1 cellular context compared by ENCODE assay signal in the genomic region with DNA sequence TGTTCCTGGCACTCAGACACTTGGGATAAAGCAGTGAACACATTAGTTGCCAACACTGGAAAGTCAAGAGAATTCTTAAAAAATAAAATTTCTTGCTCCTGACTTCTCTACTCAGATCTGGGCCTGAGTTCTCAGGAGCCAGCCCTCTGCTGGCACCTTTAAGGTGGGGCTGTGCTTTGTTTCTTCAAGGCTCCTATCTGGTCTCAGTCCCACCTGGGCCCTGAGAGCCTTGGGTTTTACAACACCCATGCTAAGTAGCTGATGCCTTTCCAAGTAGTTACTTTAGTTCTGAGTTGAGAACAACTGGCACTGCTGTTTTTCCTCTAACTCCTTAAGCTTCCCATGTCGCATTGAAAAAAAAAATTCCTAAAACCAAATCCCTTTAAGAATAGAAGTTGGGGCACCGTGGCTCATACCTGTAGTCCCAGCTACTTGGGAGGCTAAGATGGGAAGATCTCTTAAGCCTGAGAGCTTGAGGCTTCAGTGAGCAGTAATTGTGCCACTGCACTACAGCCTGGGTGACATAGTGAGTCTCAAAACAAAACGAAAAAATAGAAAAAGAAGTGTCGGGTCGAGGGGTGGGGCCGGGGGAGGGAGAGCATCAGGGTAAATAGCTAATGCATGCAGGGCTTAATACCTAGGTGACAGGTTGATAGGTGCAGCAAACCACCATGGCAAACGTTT.
TF ChIP-seq lines count a peak whose summit lies in the region.

No MANE protein-coding gene starts in this region.

TF ChIP-seq in WTC11, 78 proteins besides CTCF, POLR2A, EP300 and RAD21:
- TF ChIP-seq ELF4 (CRISPR knock-in tag; IDR thresholded peaks at IDR 0.05; ENCODE audit: low read depth) (no peak), ZNF219 (CRISPR knock-in tag; IDR thresholded peaks at IDR 0.05; ENCODE audit: borderline replicate concordance) (no peak), JAZF1 (CRISPR knock-in tag; IDR thresholded peaks at IDR 0.05) (no peak)
